Comparison of ENCODE assay signal across 2 cellular contexts in the genomic region with DNA sequence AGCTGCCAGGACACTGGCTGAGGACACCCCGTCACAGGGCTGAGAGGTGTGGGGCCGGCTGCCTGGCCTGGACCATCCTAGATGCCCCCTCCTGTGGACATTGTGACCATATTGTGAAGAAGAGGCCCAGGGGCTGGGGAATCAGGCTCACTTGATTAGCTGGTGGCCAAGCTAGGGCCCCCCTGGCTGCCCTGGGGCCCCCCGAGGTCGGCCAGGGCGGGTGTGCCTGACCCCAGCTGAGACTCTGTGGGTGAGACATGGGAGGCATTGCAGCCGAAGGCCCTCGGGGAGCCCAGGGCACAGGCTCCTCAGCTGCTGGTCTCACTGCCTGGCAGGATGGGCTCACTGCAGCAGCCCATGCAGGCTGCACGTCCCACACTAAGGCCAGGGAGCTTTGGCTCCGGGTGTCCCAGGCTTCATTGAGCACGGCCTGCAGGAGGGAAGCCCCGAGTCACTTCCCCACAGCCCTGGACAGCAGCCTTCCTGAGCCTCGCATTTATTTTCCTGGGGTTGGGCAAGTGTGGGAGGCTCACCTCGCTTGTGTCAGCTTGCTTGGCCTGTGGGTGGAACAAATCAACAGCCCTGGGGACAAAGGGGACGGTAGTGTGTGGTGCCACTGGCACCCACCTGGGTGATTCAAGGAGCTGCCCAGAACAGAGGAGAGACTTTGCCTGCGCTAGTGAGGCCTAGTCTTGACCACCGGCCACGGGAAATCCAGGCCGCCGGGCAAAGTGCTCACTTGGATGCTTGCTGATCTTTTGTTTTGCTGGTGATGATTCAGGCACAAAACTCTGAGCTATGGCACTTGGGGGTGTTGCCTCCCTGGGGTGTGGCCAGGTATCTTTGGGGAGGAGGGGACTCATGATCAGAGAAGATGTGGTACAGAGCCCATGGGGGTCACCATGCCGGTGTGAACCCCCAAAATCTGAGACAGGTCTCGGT.
TF ChIP-seq lines count a peak whose summit lies in the region.

No MANE protein-coding gene starts in this region.

TF ChIP-seq in SK-N-SH treated with all-trans-retinoic acid at 6 μM for 48 hours, 23 proteins besides CTCF, POLR2A, EP300 and RAD21:
- TF ChIP-seq CREB5 (CRISPR knock-in tag; IDR thresholded peaks at IDR 0.05; ENCODE audit: low read depth) (no peak), CSDC2 (CRISPR knock-in tag; IDR thresholded peaks at IDR 0.05) (no peak), ZFP30 (CRISPR knock-in tag; IDR thresholded peaks at IDR 0.05) (no peak), ARNTL (CRISPR knock-in tag; IDR thresholded peaks at IDR 0.05; ENCODE audit: borderline replicate concordance, low read depth) (no peak), TOX (CRISPR knock-in tag; IDR thresholded peaks at IDR 0.05; ENCODE audit: borderline replicate concordance) (no peak), ZNF70 (CRISPR knock-in tag; IDR thresholded peaks at IDR 0.05) (no peak), ZFP3 (CRISPR knock-in tag; IDR thresholded peaks at IDR 0.05) (no peak), PPARA (CRISPR knock-in tag; IDR thresholded peaks at IDR 0.05; ENCODE audit: borderline replicate concordance) (no peak), ISL1 (CRISPR knock-in tag; IDR thresholded peaks at IDR 0.05) (no peak), ZNF8 (CRISPR knock-in tag; IDR thresholded peaks at IDR 0.05) (no peak), ESRRG (CRISPR knock-in tag; IDR thresholded peaks at IDR 0.05) (no peak), BACH2 (CRISPR knock-in tag; IDR thresholded peaks at IDR 0.05; ENCODE audit: borderline replicate concordance) (no peak), SNAI2 (CRISPR knock-in tag; IDR thresholded peaks at IDR 0.05) (no peak), TCF4 (CRISPR knock-in tag; IDR thresholded peaks at IDR 0.05; ENCODE audit: borderline replicate concordance) (no peak), RARB (CRISPR knock-in tag; IDR thresholded peaks at IDR 0.05) (no peak), CSRNP3 (CRISPR knock-in tag; IDR thresholded peaks at IDR 0.05) (no peak), ZNF565 (CRISPR knock-in tag; conservative IDR thresholded peaks at IDR 0.05; ENCODE audit: low read depth) (no peak), GLIS3 (CRISPR knock-in tag; IDR thresholded peaks at IDR 0.05) (no peak), TSHZ2 (CRISPR knock-in tag; IDR thresholded peaks at IDR 0.05) (no peak)
- TF ChIP-seq, protein P1, sequence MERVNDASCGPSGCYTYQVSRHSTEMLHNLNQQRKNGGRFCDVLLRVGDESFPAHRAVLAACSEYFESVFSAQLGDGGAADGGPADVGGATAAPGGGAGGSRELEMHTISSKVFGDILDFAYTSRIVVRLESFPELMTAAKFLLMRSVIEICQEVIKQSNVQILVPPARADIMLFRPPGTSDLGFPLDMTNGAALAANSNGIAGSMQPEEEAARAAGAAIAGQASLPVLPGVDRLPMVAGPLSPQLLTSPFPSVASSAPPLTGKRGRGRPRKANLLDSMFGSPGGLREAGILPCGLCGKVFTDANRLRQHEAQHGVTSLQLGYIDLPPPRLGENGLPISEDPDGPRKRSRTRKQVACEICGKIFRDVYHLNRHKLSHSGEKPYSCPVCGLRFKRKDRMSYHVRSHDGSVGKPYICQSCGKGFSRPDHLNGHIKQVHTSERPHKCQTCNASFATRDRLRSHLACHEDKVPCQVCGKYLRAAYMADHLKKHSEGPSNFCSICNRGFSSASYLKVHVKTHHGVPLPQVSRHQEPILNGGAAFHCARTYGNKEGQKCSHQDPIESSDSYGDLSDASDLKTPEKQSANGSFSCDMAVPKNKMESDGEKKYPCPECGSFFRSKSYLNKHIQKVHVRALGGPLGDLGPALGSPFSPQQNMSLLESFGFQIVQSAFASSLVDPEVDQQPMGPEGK (CRISPR knock-in tag; IDR thresholded peaks at IDR 0.05; ENCODE audit: borderline replicate concordance), result no peak

TF ChIP-seq in HEK293T, 16 proteins besides CTCF, POLR2A, EP300 and RAD21:
- TF ChIP-seq PKNOX1 (IDR thresholded peaks at IDR 0.05) (no peak), HDGF (IDR thresholded peaks at IDR 0.05; ENCODE audit: borderline replicate concordance) (no peak), FOXA1 (IDR thresholded peaks at IDR 0.05) (no peak), ZNF384 (IDR thresholded peaks at IDR 0.05) (no peak)
